23 cellular contexts compared by ENCODE assay signal in genomic region chr13:36261976-36262375, GRCh38. TPM values are rescaled to one million over a fixed set of nuclear protein-coding genes. Genes with fewer than 3 reads are reported as not detected.
A peak's percentile ranks its signal among the peaks of the same experiment; 100 is the strongest.
DNase-seq lines count a peak whose midpoint lies in the region; TF ChIP-seq lines count a peak whose summit lies in the region.
"Had no signal": no experiment of that assay in that cellular context is flagged by ENCODE, and none has a peak within 500 bp of the region (broad histone marks: within the 10 kb centered on the region; RNA-seq: fewer than 3 reads in every experiment).

No MANE protein-coding gene starts in this region.

- DNase-seq in MCF 10A (ENCODE audit: unreplicated experiment) (peak; percentile 3), breast epithelium (ENCODE audit: low spot score in 2 of 2) (no peak), fibroblast of gingiva (ENCODE audit: low read depth) (peak; percentile 68), kidney tubule cell (ENCODE audit: low spot score) (peak; percentile 51), stromal cell of bone marrow (ENCODE audit: low read depth) (peak; percentile 28), NCI-H1436 treated with DMSO at 0.1 percent for 48 hours (lab: John Stamatoyannopoulos, UW) (no peak), ureter (ENCODE audit: low spot score) (no peak)
- DNase-seq in stimulated activated naive CD4-positive, alpha-beta T cell treated with Interleukin-2 at 50 U/mL for 16 hours (lab: John Stamatoyannopoulos, UW): no peak
- DNase-seq: 8988T; BE2C; Calu3; CD4-positive, alpha-beta T cell; DMS53; H9; IMR-90; Karpas-422; NCI-H1105 treated with DMSO at 0.1 percent for 48 hours; NCI-H187; NCI-H345; NCI-H526 treated with DMSO at 0.1 percent for 48 hours; PC-3 had no signal

- no TSS peak for BruUV-seq in MCF 10A (replicated peaks; lab: Mats Ljungman, UMichigan)

- no peaks in the 10 kb centered on the region for H3K36me3 Mint-ChIP-seq in MCF 10A (ENCODE audit: insufficient read depth, unreplicated experiment)

- peaks cover 11% of the 10 kb centered on the region for H3K4me1 Mint-ChIP-seq in MCF 10A (ENCODE audit: insufficient read depth, unreplicated experiment)

- no peak overlapping the region for H3K27ac ChIP-seq in breast epithelium
- H3K27ac ChIP-seq: RWPE1 had no signal

- no peaks in the 10 kb centered on the region for H3K27me3 ChIP-seq in breast epithelium
- H3K27me3 ChIP-seq: BE2C had no signal

- H3K4me3 ChIP-seq in breast epithelium: no peak overlapping the region

- H3K4me3 Mint-ChIP-seq in MCF 10A (ENCODE audit: unreplicated experiment): no peak overlapping the region
- H3K4me3 Mint-ChIP-seq: CD4-positive, alpha-beta T cell; H9 had no signal

- no peaks in the 10 kb centered on the region for H3K9me3 Mint-ChIP-seq in MCF 10A (ENCODE audit: unreplicated experiment)
- H3K9me3 Mint-ChIP-seq: CD4-positive, alpha-beta T cell; H9 had no signal

- no peaks in the 10 kb centered on the region for H3K27me3 Mint-ChIP-seq in MCF 10A (ENCODE audit: insufficient read depth, unreplicated experiment)

- no peaks in the 10 kb centered on the region for H3K9me3 ChIP-seq in breast epithelium
- H3K9me3 ChIP-seq: BE2C had no signal

- H3K4me1 ChIP-seq in breast epithelium: no peaks in the 10 kb centered on the region
- H3K4me1 ChIP-seq: BE2C had no signal

- TF ChIP-seq POLR2A in breast epithelium (IDR thresholded peaks at IDR 0.05): no peak

- CTCF ChIA-PET in MCF 10A (lab: Yijun Ruan, JAX): interaction anchor here (2.0 to 3.6 kb wide), 3 partner anchors 13 to 284 kb away, joined by 10 to 15 read pairs (median 13); no protein-coding TSS in a partner anchor

- intact Hi-C loops in MCF 10A (cut with micrococcal nuclease) (no loop called here), breast epithelium (cut with DNase I; ENCODE audit: low total_unique reads) (no loop called here)

- H3K27ac Mint-ChIP-seq in MCF 10A (ENCODE audit: low read depth, unreplicated experiment): peak overlapping the region; percentile 61
- H3K27ac Mint-ChIP-seq: CD4-positive, alpha-beta T cell; H9 had no signal

- POLR2A ChIA-PET in MCF 10A (lab: Yijun Ruan, JAX): interaction anchor here (0.7 kb wide), 1 partner anchor 291 kb away, joined by 3 read pairs; no protein-coding TSS in a partner anchor

- TF ChIP-seq CTCF in MCF 10A (IDR thresholded peaks at IDR 0.05; ENCODE audit: unreplicated experiment) (no peak), breast epithelium (IDR thresholded peaks at IDR 0.05) (no peak)

- H3K36me3 ChIP-seq in breast epithelium: no peaks in the 10 kb centered on the region
- H3K36me3 ChIP-seq: BE2C had no signal

RNA-seq across cellular contexts. Expression of gene CCDC169, which starts 35.6 kb away (rescaled TPM):
- total RNA-seq in MCF 10A (2022) (5.7 and 5.9 TPM in 2 replicates), breast epithelium (1 to 10 TPM in 2 of 3 donors, under 1 TPM in 1; 0.73 to 2.9 (median 1.1) TPM), ureter (17.8 TPM)
- total RNA-seq: Calu3; CD4-positive, alpha-beta T cell; HT-29 had no signal

RNA-seq across cellular contexts. Expression of gene SOHLH2, which starts 47.6 kb away (rescaled TPM):
- total RNA-seq in MCF 10A (2022): 1.2 and 1.6 TPM in 2 replicates
- under 1 TPM in 1 of 3 donors, not detected in 2; 0.16 TPM for total RNA-seq in breast epithelium
- total RNA-seq in ureter: 9.7 TPM
- total RNA-seq: Calu3; CD4-positive, alpha-beta T cell; HT-29; PC-3 had no signal

Comparison
In these comparisons a context has a peak if more than half of its experiments do, and no peak if none do; other contexts are left out.
1. DNase-seq: peak in MCF 10A (single experiment), fibroblast of gingiva (single experiment), kidney tubule cell (single experiment) and stromal cell of bone marrow (single experiment); none in breast epithelium (0 of 2), NCI-H1436 treated with DMSO at 0.1 percent for 48 hours (single experiment), stimulated activated naive CD4-positive, alpha-beta T cell treated with Interleukin-2 at 50 U/mL for 16 hours (single experiment) and ureter (single experiment).